Comparison of ENCODE assay signal across 12 cellular contexts in genomic region chr11:102453921-102454320, GRCh38. TPM values are rescaled to one million over a fixed set of nuclear protein-coding genes. Genes with fewer than 3 reads are reported as not detected.
A peak's percentile ranks its signal among the peaks of the same experiment; 100 is the strongest.
DNase-seq lines count a peak whose midpoint lies in the region; ATAC-seq and TF ChIP-seq lines count a peak whose summit lies in the region.
"Had no signal": no experiment of that assay in that cellular context is flagged by ENCODE, and none has a peak within 500 bp of the region (broad histone marks: within the 10 kb centered on the region; RNA-seq: fewer than 3 reads in every experiment).

No MANE protein-coding gene starts in this region.

- ATAC-seq in naive thymus-derived CD8-positive, alpha-beta T cell: no peak
- ATAC-seq in omental fat pad (ENCODE audit: low FRiP score): no peak
- ATAC-seq in GM18517 (IDR thresholded peaks at IDR 0.05; ENCODE audit: unreplicated experiment): no peak

- peaks cover 53 to 93% (median 70%) of the 10 kb centered on the region in 4 donors for H3K4me1 Mint-ChIP-seq in CD4-positive, alpha-beta memory T cell
- peaks cover 48% of the 10 kb centered on the region for H3K4me1 Mint-ChIP-seq in MCF 10A (ENCODE audit: insufficient read depth, unreplicated experiment)
- peaks cover 40 to 79% (median 72%) of the 10 kb centered on the region in 4 donors for H3K4me1 Mint-ChIP-seq in naive thymus-derived CD8-positive, alpha-beta T cell

- H3K9me3 Mint-ChIP-seq in CD4-positive, alpha-beta memory T cell: no peaks in the 10 kb centered on the region
- no peaks in the 10 kb centered on the region for H3K9me3 Mint-ChIP-seq in MCF 10A (ENCODE audit: unreplicated experiment)
- H3K9me3 Mint-ChIP-seq in naive thymus-derived CD8-positive, alpha-beta T cell: no peaks in the 10 kb centered on the region
- H3K9me3 Mint-ChIP-seq: CD14-positive monocyte had no signal

- no peak for TF ChIP-seq CTCF in MCF 10A (IDR thresholded peaks at IDR 0.05; ENCODE audit: unreplicated experiment)
- TF ChIP-seq CTCF in omental fat pad (IDR thresholded peaks at IDR 0.05): no peak

- POLR2A ChIA-PET in CD4-positive, alpha-beta memory T cell (lab: Charles Lee; ENCODE audit: partially characterized antibody): interaction anchor here (1.0 to 4.7 kb wide), 15 partner anchors 13 to 165 kb away, joined by 3 to 44 read pairs (median 5); partner anchors contain the start of gene BIRC2
- POLR2A ChIA-PET in MCF 10A (lab: Yijun Ruan, JAX): interaction anchor here (0.7 to 2.3 kb wide), 14 partner anchors 8 to 189 kb away, joined by 3 to 28 read pairs (median 4); no protein-coding TSS in a partner anchor
- POLR2A ChIA-PET in naive thymus-derived CD8-positive, alpha-beta T cell (lab: Charles Lee): interaction anchor here (1.0 to 4.0 kb wide), 9 partner anchors 13 to 63 kb away, joined by 3 to 51 read pairs (median 5); no protein-coding TSS in a partner anchor

- H3K36me3 ChIP-seq in CD4-positive, alpha-beta memory T cell (ENCODE audit: insufficient read depth, low read length): no peaks in the 10 kb centered on the region

- peak overlapping the region; percentile 86 for H3K27ac ChIP-seq in CD4-positive, alpha-beta memory T cell (ENCODE audit: low read depth, low read length)

- no peak for DNase-seq in CD4-positive, alpha-beta memory T cell
- DNase-seq in NCI-H526 treated with DMSO at 0.1 percent for 48 hours (lab: John Stamatoyannopoulos, UW) (peak; percentile 21), MCF 10A (ENCODE audit: unreplicated experiment) (no peak), omental fat pad (ENCODE audit: low spot score) (no peak), DMS 273 (lab: John Stamatoyannopoulos, UW; ENCODE audit: unreplicated experiment) (no peak), NCI-H1092 treated with DMSO at 0.1 percent for 48 hours (lab: John Stamatoyannopoulos, UW) (no peak)
- DNase-seq in naive thymus-derived CD8-positive, alpha-beta T cell: no peak
- DNase-seq: activated CD4-positive, CD25-positive, alpha-beta regulatory T cell; effector CD4-positive, alpha-beta T cell; NCI-H187 had no signal

- H3K27me3 ChIP-seq in CD4-positive, alpha-beta memory T cell (ENCODE audit: insufficient read depth, low read length): no peaks in the 10 kb centered on the region

- peaks cover 0 to 20% of the 10 kb centered on the region in 2 donors for H3K36me3 Mint-ChIP-seq in CD4-positive, alpha-beta memory T cell
- peaks cover 15% of the 10 kb centered on the region for H3K36me3 Mint-ChIP-seq in MCF 10A (ENCODE audit: insufficient read depth, unreplicated experiment)
- H3K36me3 Mint-ChIP-seq in naive thymus-derived CD8-positive, alpha-beta T cell: no peaks in the 10 kb centered on the region

- H3K27me3 Mint-ChIP-seq in CD4-positive, alpha-beta memory T cell: no peaks in the 10 kb centered on the region
- no peaks in the 10 kb centered on the region for H3K27me3 Mint-ChIP-seq in MCF 10A (ENCODE audit: insufficient read depth, unreplicated experiment)
- no peaks in the 10 kb centered on the region for H3K27me3 Mint-ChIP-seq in naive thymus-derived CD8-positive, alpha-beta T cell

- no peaks in the 10 kb centered on the region for H3K9me3 ChIP-seq in CD4-positive, alpha-beta memory T cell (ENCODE audit: control insufficient read depth in 1 of 2, low read length in 2 of 2)

- H3K27ac Mint-ChIP-seq in CD4-positive, alpha-beta memory T cell: peak overlapping the region in 5 of 7 donors; percentile 43 to 98 (median 97)
- no peak overlapping the region for H3K27ac Mint-ChIP-seq in MCF 10A (ENCODE audit: low read depth, unreplicated experiment)
- H3K27ac Mint-ChIP-seq in naive thymus-derived CD8-positive, alpha-beta T cell: peak overlapping the region in 9 of 10 donors; percentile 93 to 99 (median 97)

- peak overlapping the region in 1 of 2 donors; percentile 94 for H3K4me3 ChIP-seq in CD4-positive, alpha-beta memory T cell (ENCODE audit: low read length in 2 of 2)

- H3K4me1 ChIP-seq in CD4-positive, alpha-beta memory T cell (ENCODE audit: insufficient read depth, low read length): peaks cover 57% of the 10 kb centered on the region

- CTCF ChIA-PET in CD4-positive, alpha-beta memory T cell (lab: Charles Lee; ENCODE audit: partially characterized antibody): interaction anchor here (1.1 to 1.8 kb wide), 6 partner anchors 13 to 109 kb away, joined by 3 to 11 read pairs (median 4); no protein-coding TSS in a partner anchor
- CTCF ChIA-PET in MCF 10A (lab: Yijun Ruan, JAX): interaction anchor here (0.7 to 1.5 kb wide), 4 partner anchors 22 to 106 kb away, joined by 3 to 4 read pairs (median 3); no protein-coding TSS in a partner anchor

- intact Hi-C loops in CD4-positive, alpha-beta memory T cell (cut with micrococcal nuclease): loop anchor here (1.0 to 10.0 kb wide), 6 partner anchors 11 to 539 kb away; partner anchors contain the start of genes ANGPTL5, BIRC3 and CEP126
- intact Hi-C loops in MCF 10A (cut with micrococcal nuclease): loop anchor here (2.0 kb wide), 3 partner anchors 31 to 63 kb away; no protein-coding TSS in a partner anchor

- no TSS peak for BruUV-seq in MCF 10A (replicated peaks; lab: Mats Ljungman, UMichigan)

- peak overlapping the region in 4 of 8 donors; percentile 15 to 98 (median 68) for H3K4me3 Mint-ChIP-seq in CD4-positive, alpha-beta memory T cell
- peak overlapping the region; percentile 94 for H3K4me3 Mint-ChIP-seq in MCF 10A (ENCODE audit: unreplicated experiment)
- H3K4me3 Mint-ChIP-seq in naive thymus-derived CD8-positive, alpha-beta T cell: peak overlapping the region in 4 of 10 donors; percentile 5 to 100 (median 20)

RNA-seq across cellular contexts. Expression of gene TMEM123, which starts 1.4 kb away (rescaled TPM):
- total RNA-seq in CD4-positive, alpha-beta memory T cell: 100 to 1,000 TPM; 383 to 397 TPM
- polyA plus RNA-seq in CD4-positive, alpha-beta memory T cell: 100 to 1,000 TPM; 752 to 839 TPM
- total RNA-seq in MCF 10A (2022) (134 and 137 TPM in 2 replicates), omental fat pad (100 to 1,000 TPM in 2 of 4 donors, 10 to 100 TPM in 2; 81.8 to 109 (median 98.8) TPM)
- total RNA-seq in naive thymus-derived CD8-positive, alpha-beta T cell: 100 to 1,000 TPM; 484 to 533 TPM
- 100 to 1,000 TPM; 746 to 988 (median 748) TPM for polyA plus RNA-seq in naive thymus-derived CD8-positive, alpha-beta T cell
